23 cellular contexts compared by ENCODE assay signal in genomic region chr7:38190010-38190409, GRCh38. TPM values are rescaled to one million over a fixed set of nuclear protein-coding genes. Genes with fewer than 3 reads are reported as not detected.
A peak's percentile ranks its signal among the peaks of the same experiment; 100 is the strongest.
DNase-seq lines count a peak whose midpoint lies in the region; ATAC-seq and TF ChIP-seq lines count a peak whose summit lies in the region.
"Had no signal": no experiment of that assay in that cellular context is flagged by ENCODE, and none has a peak within 500 bp of the region (broad histone marks: within the 10 kb centered on the region; RNA-seq: fewer than 3 reads in every experiment).

No MANE protein-coding gene starts in this region.

- no peaks in the 10 kb centered on the region for H3K27me3 ChIP-seq in brain microvascular endothelial cell (replicated peaks)
- H3K27me3 ChIP-seq in CD4-positive, alpha-beta T cell (ENCODE audit: control insufficient read depth, insufficient read depth, low read length) = no peaks in the 10 kb centered on the region
- H3K27me3 ChIP-seq: esophagus squamous epithelium, pancreas, Peyer's patch had no signal

- H3K36me3 ChIP-seq in brain microvascular endothelial cell (replicated peaks) = no peaks in the 10 kb centered on the region
- H3K36me3 ChIP-seq: esophagus squamous epithelium, lower lobe of right lung, pancreas, Peyer's patch had no signal

- no peaks in the 10 kb centered on the region for H3K9me3 ChIP-seq in CD4-positive, alpha-beta T cell (ENCODE audit: control insufficient read depth, low read length)
- H3K9me3 ChIP-seq: pancreas had no signal

- ATAC-seq in Right ventricle myocardium inferior = no peak
- no peak for ATAC-seq in CD4-positive, alpha-beta T cell (ENCODE audit: poor library complexity)
- ATAC-seq: lower lobe of right lung, mucosa of descending colon, pancreas had no signal

- no peak for TF ChIP-seq CTCF in brain microvascular endothelial cell (IDR thresholded peaks at IDR 0.05; ENCODE audit: low read depth, low read length, missing control alignments)
- TF ChIP-seq CTCF in CD4-positive, alpha-beta T cell (IDR thresholded peaks at IDR 0.05) = no peak

- CTCF ChIA-PET in CD4-positive, alpha-beta T cell (lab: Charles Lee) = interaction anchor here (4.1 kb wide), 1 partner anchor 26 kb away, joined by 9 read pairs; no protein-coding TSS in a partner anchor

- H3K4me1 Mint-ChIP-seq in CD4-positive, alpha-beta T cell (ENCODE audit: low read depth) = peaks cover 30% of the 10 kb centered on the region

- POLR2A ChIA-PET in CD4-positive, alpha-beta T cell (lab: Charles Lee) = no interaction called here

- no peaks in the 10 kb centered on the region for H3K27me3 Mint-ChIP-seq in CD4-positive, alpha-beta T cell
- H3K27me3 Mint-ChIP-seq: CD4-positive, CD25-positive, alpha-beta regulatory T cell; stimulated activated naive CD8-positive, alpha-beta T cell treated with anti-CD3 and anti-CD28 coated beads, Interleukin-15, Interleukin-2, amounts not matched to agents 100 ng/mL and 50 ng/mL, for 24 hours had no signal

- peak; percentile 42 for DNase-seq in EL
- peak; percentile 30 for DNase-seq in HCEC 1CT
- DNase-seq in brain microvascular endothelial cell = peak; percentile 56
- DNase-seq in iris pigment epithelial cell (ENCODE audit: low read depth) = peak; percentile 68
- no peak for DNase-seq in Right ventricle myocardium inferior (ENCODE audit: missing footprints)
- DNase-seq in CD4-positive, alpha-beta T cell = no peak
- DNase-seq in kidney glomerular epithelial cell (lab: John Stamatoyannopoulos, UW) = no peak
- DNase-seq: activated CD4-positive, alpha-beta T cell treated with anti-CD3 and anti-CD28 coated beads, Interleukin-2, amount 50 U/mL, for 48 hours; activated CD8-positive, alpha-beta memory T cell treated with anti-CD3 and anti-CD28 coated beads, Interleukin-2, amount 50 U/mL, for 4 hours; CD4-positive, CD25-positive, alpha-beta regulatory T cell; cortex of kidney; esophagus squamous epithelium; KBM-7; kidney; lower lobe of right lung; mucosa of descending colon; NCI-H524 treated with DMSO at 0.1 percent for 48 hours; nephron progenitor cell; pancreas; Peyer's patch had no signal

- no peaks in the 10 kb centered on the region for H3K9me3 Mint-ChIP-seq in CD4-positive, alpha-beta T cell
- H3K9me3 Mint-ChIP-seq: stimulated activated naive CD8-positive, alpha-beta T cell treated with anti-CD3 and anti-CD28 coated beads, Interleukin-15, Interleukin-2, amounts not matched to agents 100 ng/mL and 50 ng/mL, for 24 hours had no signal

- no peak overlapping the region for H3K4me3 Mint-ChIP-seq in CD4-positive, alpha-beta T cell
- H3K4me3 Mint-ChIP-seq: CD4-positive, CD25-positive, alpha-beta regulatory T cell; nephron progenitor cell; stimulated activated naive CD8-positive, alpha-beta T cell treated with anti-CD3 and anti-CD28 coated beads, Interleukin-15, Interleukin-2, amounts not matched to agents 100 ng/mL and 50 ng/mL, for 24 hours; T-helper 2 cell treated with Interferon-gamma antibody and Interleukin-4, amounts not matched to agents 5 μg/mL and 100 μg/mL, for 36 hours had no signal

- in situ Hi-C loops in brain microvascular endothelial cell (cut with HindIII; ENCODE audit: low pct_ligation_motif_present, low sequenced_read_pairs) = no loop called here

- H3K36me3 Mint-ChIP-seq in CD4-positive, alpha-beta T cell (ENCODE audit: low read depth) = peaks cover 3% of the 10 kb centered on the region

- H3K27ac Mint-ChIP-seq in CD4-positive, alpha-beta T cell = no peak overlapping the region
- H3K27ac Mint-ChIP-seq: stimulated activated naive CD8-positive, alpha-beta T cell treated with anti-CD3 and anti-CD28 coated beads, Interleukin-15, Interleukin-2, amounts not matched to agents 100 ng/mL and 50 ng/mL, for 24 hours; T-helper 2 cell treated with Interferon-gamma antibody and Interleukin-4, amounts not matched to agents 5 μg/mL and 100 μg/mL, for 36 hours had no signal

- intact Hi-C loops in Right ventricle myocardium inferior (cut with DNase I) = no loop called here
- intact Hi-C loops in CD4-positive, alpha-beta T cell (cut with DNase I, micrococcal nuclease) = no loop called here

- H3K4me3 ChIP-seq in brain microvascular endothelial cell (ENCODE audit: low read depth, low read length) = no peak overlapping the region
- H3K4me3 ChIP-seq: esophagus squamous epithelium, lower lobe of right lung, mucosa of descending colon, pancreas, Peyer's patch, SK-N-MC had no signal

- peak overlapping the region; percentile 54 for H3K27ac ChIP-seq in brain microvascular endothelial cell
- no peak overlapping the region for H3K27ac ChIP-seq in CD4-positive, alpha-beta T cell (ENCODE audit: low read depth, low read length)
- H3K27ac ChIP-seq: esophagus squamous epithelium, lower lobe of right lung, pancreas, Peyer's patch had no signal

RNA-seq across cellular contexts. Expression of gene STARD3NL, which starts 12.0 kb away (rescaled TPM):
- 22.9 TPM for total RNA-seq in Right ventricle myocardium inferior
- total RNA-seq in CD4-positive, alpha-beta T cell = 10 to 100 TPM; 14.4 to 15.7 TPM

Comparison
In these comparisons a context has a peak if more than half of its experiments do, and no peak if none do; other contexts are left out.
1. DNase-seq: peak in EL (single experiment), HCEC 1CT (single experiment), brain microvascular endothelial cell (single experiment) and iris pigment epithelial cell (single experiment); none in Right ventricle myocardium inferior (single experiment), CD4-positive, alpha-beta T cell (0 of 10) and kidney glomerular epithelial cell (single experiment).